ENCODE assay signal across 8 cellular contexts in the genomic region with DNA sequence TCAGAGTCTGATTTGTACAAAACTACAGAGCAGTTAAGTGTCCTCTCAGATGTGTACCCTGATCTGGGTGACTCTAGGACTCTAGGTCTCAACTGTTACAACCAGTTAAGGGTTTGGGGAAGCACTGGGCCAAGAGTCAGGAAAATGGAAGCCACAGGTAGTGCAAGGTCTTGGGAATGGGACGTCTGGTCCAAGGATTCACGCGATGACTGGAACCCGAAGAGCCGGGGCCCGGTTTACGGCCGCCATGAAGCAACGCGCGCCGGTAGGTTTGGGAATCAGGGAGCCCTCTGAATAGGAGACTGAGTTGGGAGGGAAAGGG. TPM values are rescaled to one million over a fixed set of nuclear protein-coding genes. Genes with fewer than 3 reads are reported as not detected.
A peak's percentile ranks its signal among the peaks of the same experiment; 100 is the strongest.
DNase-seq lines count a peak whose midpoint lies in the region; ATAC-seq lines count a peak whose summit lies in the region.

No MANE protein-coding gene starts in this region.

- H3K4me1 ChIP-seq in CD4-positive, alpha-beta memory T cell (ENCODE audit: insufficient read depth, low read length) = peaks cover 13% of the 10 kb centered on the region

- H3K4me1 Mint-ChIP-seq in CD4-positive, alpha-beta memory T cell = peaks cover 7 to 15% (median 9%) of the 10 kb centered on the region in 4 donors
- H3K4me1 Mint-ChIP-seq in dendritic cell treated with granulocyte-macrophage colony-stimulating factor and Interleukin-4, amounts not matched to agents 40 ng/mL and 50 ng/mL, for 4 days (ENCODE audit: low read depth) = no peaks in the 10 kb centered on the region
- peaks cover 0 to 15% (median 3%) of the 10 kb centered on the region in 3 donors for H3K4me1 Mint-ChIP-seq in naive B cell

- H3K9me3 ChIP-seq in CD4-positive, alpha-beta memory T cell (ENCODE audit: control insufficient read depth in 1 of 2, low read length in 2 of 2) = no peaks in the 10 kb centered on the region
- H3K9me3 ChIP-seq in MG63 = no peaks in the 10 kb centered on the region

- peak; percentile 19 for ATAC-seq in GM21619 (IDR thresholded peaks at IDR 0.05; ENCODE audit: unreplicated experiment)
- ATAC-seq in naive B cell (ENCODE audit: low read depth in 2 of 2) = no peak

- H3K36me3 ChIP-seq in CD4-positive, alpha-beta memory T cell (ENCODE audit: insufficient read depth, low read length) = no peaks in the 10 kb centered on the region
- no peaks in the 10 kb centered on the region; the same call in 1 of the 2 replicates for H3K36me3 ChIP-seq in MG63

- H3K9me3 Mint-ChIP-seq in CD4-positive, alpha-beta memory T cell = no peaks in the 10 kb centered on the region
- no peaks in the 10 kb centered on the region for H3K9me3 Mint-ChIP-seq in dendritic cell treated with granulocyte-macrophage colony-stimulating factor and Interleukin-4, amounts not matched to agents 40 ng/mL and 50 ng/mL, for 4 days
- no peaks in the 10 kb centered on the region for H3K9me3 Mint-ChIP-seq in naive B cell

- POLR2A ChIA-PET in CD4-positive, alpha-beta memory T cell (lab: Charles Lee; ENCODE audit: partially characterized antibody) = no interaction called here

- H3K27me3 Mint-ChIP-seq in CD4-positive, alpha-beta memory T cell = no peaks in the 10 kb centered on the region
- H3K27me3 Mint-ChIP-seq in dendritic cell treated with granulocyte-macrophage colony-stimulating factor and Interleukin-4, amounts not matched to agents 40 ng/mL and 50 ng/mL, for 4 days = peaks cover 1% of the 10 kb centered on the region
- no peaks in the 10 kb centered on the region for H3K27me3 Mint-ChIP-seq in naive B cell

- no peak for DNase-seq in CD4-positive, alpha-beta memory T cell
- no peak for DNase-seq in MG63
- DNase-seq in naive B cell = no peak
- DNase-seq in AML-193 (lab: John Stamatoyannopoulos, UW) = no peak
- DNase-seq in RKO (ENCODE audit: low spot score) = no peak
- no peak for DNase-seq in NCI-H510A treated with DMSO at 0.1 percent for 48 hours (lab: John Stamatoyannopoulos, UW)

- intact Hi-C loops in CD4-positive, alpha-beta memory T cell (cut with micrococcal nuclease) = no loop called here
- intact Hi-C loops in dendritic cell treated with granulocyte-macrophage colony-stimulating factor and Interleukin-4, amounts not matched to agents 40 ng/mL and 50 ng/mL, for 4 days (cut with micrococcal nuclease) = no loop called here

- CTCF ChIA-PET in CD4-positive, alpha-beta memory T cell (lab: Charles Lee; ENCODE audit: partially characterized antibody) = no interaction called here

- H3K4me3 ChIP-seq in CD4-positive, alpha-beta memory T cell (ENCODE audit: low read length in 2 of 2) = peak overlapping the region in 1 of 2 donors; percentile 52
- H3K4me3 ChIP-seq in MG63 = peak overlapping the region; percentile 59

- no peak overlapping the region for H3K27ac ChIP-seq in CD4-positive, alpha-beta memory T cell (ENCODE audit: low read depth, low read length)

- peak overlapping the region; percentile 70 to 90 (median 85) for H3K4me3 Mint-ChIP-seq in CD4-positive, alpha-beta memory T cell
- H3K4me3 Mint-ChIP-seq in dendritic cell treated with granulocyte-macrophage colony-stimulating factor and Interleukin-4, amounts not matched to agents 40 ng/mL and 50 ng/mL, for 4 days = peak overlapping the region; percentile 88
- H3K4me3 Mint-ChIP-seq in naive B cell = peak overlapping the region; percentile 81 to 93 (median 88)

- H3K27me3 ChIP-seq in CD4-positive, alpha-beta memory T cell (ENCODE audit: insufficient read depth, low read length) = no peaks in the 10 kb centered on the region
- H3K27me3 ChIP-seq in MG63 = no peaks in the 10 kb centered on the region

- peak overlapping the region in 5 of 7 donors; percentile 64 to 85 (median 79) for H3K27ac Mint-ChIP-seq in CD4-positive, alpha-beta memory T cell
- H3K27ac Mint-ChIP-seq in dendritic cell treated with granulocyte-macrophage colony-stimulating factor and Interleukin-4, amounts not matched to agents 40 ng/mL and 50 ng/mL, for 4 days = peak overlapping the region; percentile 88
- peak overlapping the region in 2 of 6 donors; percentile 68 to 76 for H3K27ac Mint-ChIP-seq in naive B cell

- no peaks in the 10 kb centered on the region for H3K36me3 Mint-ChIP-seq in CD4-positive, alpha-beta memory T cell
- H3K36me3 Mint-ChIP-seq in dendritic cell treated with granulocyte-macrophage colony-stimulating factor and Interleukin-4, amounts not matched to agents 40 ng/mL and 50 ng/mL, for 4 days (ENCODE audit: low read depth) = no peaks in the 10 kb centered on the region
- no peaks in the 10 kb centered on the region for H3K36me3 Mint-ChIP-seq in naive B cell

RNA-seq across cellular contexts. Expression of gene HPRT1, which starts 0.3 kb away (rescaled TPM):
- total RNA-seq in CD4-positive, alpha-beta memory T cell = 10 to 100 TPM; 22.4 to 22.7 TPM
- polyA plus RNA-seq in CD4-positive, alpha-beta memory T cell = 100 to 1,000 TPM in 1 of 2 donors, 10 to 100 TPM in 1; 66.5 to 105 TPM
- 48.4 and 49.7 TPM in 2 replicates for total RNA-seq in MG63 (2014; rRNA removed; shearing (Covaris generic); ENCODE audit: low replicate concordance)
- polyA plus RNA-seq in naive B cell (ENCODE audit: low read depth in 6 of 6) = 100 to 1,000 TPM in 2 of 6 donors, 10 to 100 TPM in 4; 85.3 to 148 (median 93.6) TPM
